Comparison of ENCODE assay signal across 24 cellular contexts in the genomic region with DNA sequence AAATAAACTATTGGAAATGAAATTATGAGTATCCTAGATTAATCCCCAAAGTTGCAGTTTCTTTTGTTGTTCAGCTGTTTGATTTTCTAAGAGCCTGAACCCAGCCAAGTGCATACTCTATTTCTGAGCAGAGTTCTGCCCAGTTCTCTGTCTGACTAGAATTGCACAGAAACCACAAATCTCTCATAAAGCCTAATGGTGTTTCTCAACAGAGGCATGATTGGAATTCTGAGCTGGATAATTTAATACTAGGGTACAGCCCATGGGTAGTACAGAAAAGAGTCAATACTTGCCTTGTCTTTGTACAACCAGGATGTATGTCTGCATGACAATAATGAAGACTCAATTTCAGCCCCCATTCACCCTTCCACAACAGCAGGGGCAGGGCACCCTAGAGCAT.
"Had no signal": no experiment of that assay in that cellular context is flagged by ENCODE, and none has a peak within 500 bp of the region (broad histone marks: within the 10 kb centered on the region; RNA-seq: fewer than 3 reads in every experiment).

No MANE protein-coding gene starts in this region.

- H3K27ac ChIP-seq: epithelial cell of prostate, gastrocnemius medialis, hepatocyte, left lung, prostate gland, sigmoid colon, skin epidermis, thoracic aorta, tibial nerve, upper lobe of left lung had no signal

- H3K4me2 ChIP-seq: hepatocyte had no signal

- H3K36me3 ChIP-seq: gastrocnemius medialis, left lung, prostate gland, sigmoid colon, thoracic aorta, tibial nerve, upper lobe of left lung had no signal

- H3K4me1 ChIP-seq: gastrocnemius medialis, left lung, prostate gland, sigmoid colon, tibial nerve, upper lobe of left lung had no signal

- H2AFZ ChIP-seq: hepatocyte had no signal

- H3K4me3 ChIP-seq: gastrocnemius medialis, hepatocyte, left lung, mucosa of descending colon, prostate gland, sigmoid colon, skin epidermis, thoracic aorta, tibial nerve, upper lobe of left lung had no signal

- H3K27me3 ChIP-seq: gastrocnemius medialis, hepatocyte, left lung, sigmoid colon, tibial nerve, upper lobe of left lung had no signal

- H3K9me3 ChIP-seq: gastrocnemius medialis, mucosa of descending colon, prostate gland, thoracic aorta, tibial nerve had no signal

- H3K79me2 ChIP-seq: hepatocyte had no signal

- DNase-seq: effector CD8-positive, alpha-beta T cell; endodermal cell; foreskin fibroblast; gastrocnemius medialis; head of caudate nucleus; left cardiac atrium; left lung; mesenchymal stem cell; mucosa of descending colon; naive thymus-derived CD8-positive, alpha-beta T cell; nephron progenitor cell; nucleus accumbens; right cardiac atrium; sigmoid colon; stimulated activated CD4-positive, alpha-beta T cell treated with anti-CD3 and anti-CD28 coated beads, Interleukin-15, amount 100 ng/mL, for 24 hours; stimulated activated CD4-positive, alpha-beta T cell treated with anti-CD3 and anti-CD28 coated beads, Interleukin-2, amount 100 ng/mL, for 48 hours; stimulated activated naive B cell treated with anti-CD40 and anti-IgM and Interleukin-4, amounts not matched to agents 10 μg/mL and 1 μg/mL and 100 μg/mL, for 72 hours; upper lobe of left lung had no signal
